29 cellular contexts compared by ENCODE assay signal in genomic region chr7:45564886-45565455, GRCh38. TPM values are rescaled to one million over a fixed set of nuclear protein-coding genes. Genes with fewer than 3 reads are reported as not detected.
A peak's percentile ranks its signal among the peaks of the same experiment; 100 is the strongest.
DNase-seq lines count a peak whose midpoint lies in the region; ATAC-seq and TF ChIP-seq lines count a peak whose summit lies in the region.
"Had no signal": no experiment of that assay in that cellular context is flagged by ENCODE, and none has a peak within 500 bp of the region (broad histone marks: within the 10 kb centered on the region; RNA-seq: fewer than 3 reads in every experiment).

No MANE protein-coding gene starts in this region.

- ATAC-seq in left ventricle myocardium superior (no peak), HG02763 (IDR thresholded peaks at IDR 0.05; ENCODE audit: unreplicated experiment) (no peak), GM19467 (IDR thresholded peaks at IDR 0.05; ENCODE audit: unreplicated experiment) (no peak)
- ATAC-seq: activated CD8-positive, alpha-beta memory T cell treated with anti-CD3 and anti-CD28 coated beads, Interleukin-2, amount 10 ng/mL, durations not matched to agents 7 days and 5 days; mucosa of descending colon; Panc1; right lobe of liver; stimulated activated naive B cell treated with anti-CD40 and anti-IgM and Interleukin-4, amounts not matched to agents 10 μg/mL and 1 μg/mL and 100 μg/mL, for 72 hours had no signal

- H3K27me3 Mint-ChIP-seq in brain = peaks cover 19% of the 10 kb centered on the region
- peaks cover 5% of the 10 kb centered on the region for H3K27me3 Mint-ChIP-seq in activated CD4-positive, alpha-beta memory T cell treated with anti-CD3 and anti-CD28 coated beads for 36 hours
- H3K27me3 Mint-ChIP-seq: activated CD4-positive, alpha-beta T cell treated with anti-CD3 and anti-CD28 coated beads, Interleukin-2, amount 10 ng/mL, durations not matched to agents 7 days and 5 days had no signal

- intact Hi-C loops in left ventricle myocardium superior (cut with micrococcal nuclease) = no loop called here
- intact Hi-C loops in activated CD4-positive, alpha-beta memory T cell treated with anti-CD3 and anti-CD28 coated beads for 36 hours (cut with micrococcal nuclease) = no loop called here

- no peaks in the 10 kb centered on the region for H3K27me3 ChIP-seq in cardiac muscle cell
- H3K27me3 ChIP-seq: right lobe of liver, testis had no signal

- H3K4me3 ChIP-seq in cardiac muscle cell = no peak overlapping the region
- H3K4me3 ChIP-seq: mucosa of descending colon, right lobe of liver, testis had no signal

- no peaks in the 10 kb centered on the region for H3K9me3 ChIP-seq in cardiac muscle cell (ENCODE audit: low read depth)
- H3K9me3 ChIP-seq: mucosa of descending colon, right lobe of liver, testis had no signal

- CTCF ChIA-PET in activated CD4-positive, alpha-beta memory T cell treated with anti-CD3 and anti-CD28 coated beads for 36 hours (lab: Charles Lee) = no interaction called here

- DNase-seq in cardiac muscle cell (ENCODE audit: low read depth in 1 of 2, low spot score in 1 of 2) = no peak
- no peak for DNase-seq in left ventricle myocardium superior
- DNase-seq in iPS-NIHi7 (ENCODE audit: extremely low spot score) = peak; percentile 5
- DNase-seq in activated CD4-positive, alpha-beta memory T cell treated with anti-CD3 and anti-CD28 coated beads for 36 hours = no peak
- DNase-seq: 8988T; activated CD4-positive, alpha-beta T cell treated with anti-CD3 and anti-CD28 coated beads, Interleukin-2, amount 10 ng/mL, durations not matched to agents 7 days and 5 days; activated CD8-positive, alpha-beta memory T cell treated with anti-CD3 and anti-CD28 coated beads, Interleukin-2, amount 10 ng/mL, durations not matched to agents 7 days and 5 days; activated naive CD4-positive, alpha-beta T cell treated with anti-CD3 and anti-CD28 coated beads, Interleukin-2, amount 10 ng/mL, durations not matched to agents 7 days and 5 days; amniotic stem cell; CD8-positive, alpha-beta memory T cell; DMS 273 treated with DMSO at 0.1 percent for 48 hours; EL; mucosa of descending colon; NCI-H1048; NCI-H187; right lobe of liver; stimulated activated CD4-positive, alpha-beta T cell treated with anti-CD3 and anti-CD28 coated beads, Interleukin-4, amount 100 ng/mL, for 24 hours; stimulated activated naive B cell treated with anti-CD40 and anti-IgM and Interleukin-4, amounts not matched to agents 10 μg/mL and 1 μg/mL and 100 μg/mL, for 72 hours; SW 1271; T-helper 9 cell; testis had no signal

- peak overlapping the region in 4 of 5 experiments; percentile 25 to 57 (median 54) for H3K4me3 Mint-ChIP-seq in brain
- no peak overlapping the region for H3K4me3 Mint-ChIP-seq in activated CD4-positive, alpha-beta memory T cell treated with anti-CD3 and anti-CD28 coated beads for 36 hours
- H3K4me3 Mint-ChIP-seq: activated CD4-positive, alpha-beta T cell treated with anti-CD3 and anti-CD28 coated beads, Interleukin-2, amount 10 ng/mL, durations not matched to agents 7 days and 5 days; activated CD8-positive, alpha-beta memory T cell treated with anti-CD3 and anti-CD28 coated beads, Interleukin-2, amount 10 ng/mL, durations not matched to agents 7 days and 5 days; activated naive CD4-positive, alpha-beta T cell treated with anti-CD3 and anti-CD28 coated beads, Interleukin-2, amount 10 ng/mL, durations not matched to agents 7 days and 5 days; CD8-positive, alpha-beta memory T cell; dendritic cell treated with granulocyte-macrophage colony-stimulating factor and Interleukin-4, amounts not matched to agents 40 ng/mL and 50 ng/mL, for 4 days; IgD-negative memory B cell; stimulated activated naive B cell treated with anti-CD40 and anti-IgM and Interleukin-4, amounts not matched to agents 10 μg/mL and 1 μg/mL and 100 μg/mL, for 72 hours had no signal

- peaks cover 0 to 6% (median 4%) of the 10 kb centered on the region in 5 experiments for H3K9me3 Mint-ChIP-seq in brain
- H3K9me3 Mint-ChIP-seq in activated CD4-positive, alpha-beta memory T cell treated with anti-CD3 and anti-CD28 coated beads for 36 hours = peaks cover 2% of the 10 kb centered on the region

- no peak for TF ChIP-seq CTCF in cardiac muscle cell (IDR thresholded peaks at IDR 0.05; ENCODE audit: low read depth, low read length)
- TF ChIP-seq CTCF in brain (conservative IDR thresholded peaks at IDR 0.05) = no peak

- H3K27ac ChIP-seq in cardiac muscle cell (peak overlapping the region; percentile 77), temporal lobe (ENCODE audit: low read depth, low read length) (peak overlapping the region; percentile 52)
- H3K27ac ChIP-seq: right lobe of liver, testis, VCaP had no signal

- peak overlapping the region in 3 of 5 experiments; percentile 67 to 89 (median 71) for H3K27ac Mint-ChIP-seq in brain
- no peak overlapping the region for H3K27ac Mint-ChIP-seq in activated CD4-positive, alpha-beta memory T cell treated with anti-CD3 and anti-CD28 coated beads for 36 hours
- H3K27ac Mint-ChIP-seq: activated CD4-positive, alpha-beta T cell treated with anti-CD3 and anti-CD28 coated beads, Interleukin-2, amount 10 ng/mL, durations not matched to agents 7 days and 5 days; activated CD8-positive, alpha-beta memory T cell treated with anti-CD3 and anti-CD28 coated beads, Interleukin-2, amount 10 ng/mL, durations not matched to agents 7 days and 5 days; activated naive CD4-positive, alpha-beta T cell treated with anti-CD3 and anti-CD28 coated beads, Interleukin-2, amount 10 ng/mL, durations not matched to agents 7 days and 5 days; CD8-positive, alpha-beta memory T cell; dendritic cell treated with granulocyte-macrophage colony-stimulating factor and Interleukin-4, amounts not matched to agents 40 ng/mL and 50 ng/mL, for 4 days; IgD-negative memory B cell; stimulated activated naive B cell treated with anti-CD40 and anti-IgM and Interleukin-4, amounts not matched to agents 10 μg/mL and 1 μg/mL and 100 μg/mL, for 72 hours had no signal

- H3K4me1 ChIP-seq in cardiac muscle cell (ENCODE audit: low read depth) = peaks cover 28% of the 10 kb centered on the region
- H3K4me1 ChIP-seq: right lobe of liver had no signal

- peaks cover 38% of the 10 kb centered on the region for H3K4me1 Mint-ChIP-seq in brain
- no peaks in the 10 kb centered on the region for H3K4me1 Mint-ChIP-seq in activated CD4-positive, alpha-beta memory T cell treated with anti-CD3 and anti-CD28 coated beads for 36 hours (ENCODE audit: low read depth)
- H3K4me1 Mint-ChIP-seq: activated CD4-positive, alpha-beta T cell treated with anti-CD3 and anti-CD28 coated beads, Interleukin-2, amount 10 ng/mL, durations not matched to agents 7 days and 5 days; activated CD8-positive, alpha-beta memory T cell treated with anti-CD3 and anti-CD28 coated beads, Interleukin-2, amount 10 ng/mL, durations not matched to agents 7 days and 5 days; activated naive CD4-positive, alpha-beta T cell treated with anti-CD3 and anti-CD28 coated beads, Interleukin-2, amount 10 ng/mL, durations not matched to agents 7 days and 5 days; CD8-positive, alpha-beta memory T cell; IgD-negative memory B cell; stimulated activated naive B cell treated with anti-CD40 and anti-IgM and Interleukin-4, amounts not matched to agents 10 μg/mL and 1 μg/mL and 100 μg/mL, for 72 hours had no signal

- H3K36me3 Mint-ChIP-seq in brain = no peaks in the 10 kb centered on the region
- H3K36me3 Mint-ChIP-seq in activated CD4-positive, alpha-beta memory T cell treated with anti-CD3 and anti-CD28 coated beads for 36 hours = no peaks in the 10 kb centered on the region
- H3K36me3 Mint-ChIP-seq: activated CD8-positive, alpha-beta memory T cell treated with anti-CD3 and anti-CD28 coated beads, Interleukin-2, amount 10 ng/mL, durations not matched to agents 7 days and 5 days; activated naive CD4-positive, alpha-beta T cell treated with anti-CD3 and anti-CD28 coated beads, Interleukin-2, amount 10 ng/mL, durations not matched to agents 7 days and 5 days; CD8-positive, alpha-beta memory T cell; IgD-negative memory B cell had no signal

- POLR2A ChIA-PET in activated CD4-positive, alpha-beta memory T cell treated with anti-CD3 and anti-CD28 coated beads for 36 hours (lab: Charles Lee) = interaction anchor here (1.0 kb wide), 1 partner anchor 9 kb away, joined by 3 read pairs; no protein-coding TSS in a partner anchor

- H3K36me3 ChIP-seq in cardiac muscle cell = no peaks in the 10 kb centered on the region
- H3K36me3 ChIP-seq: right lobe of liver had no signal

RNA-seq across cellular contexts. Expression of gene ADCY1, which starts 9.2 kb away (rescaled TPM):
- 12.6 and 22.9 TPM in 2 replicates for total RNA-seq in cardiac muscle cell
- polyA plus RNA-seq in cardiac muscle cell = 15.6 and 21.2 TPM in 2 replicates
- total RNA-seq in left ventricle myocardium superior = 8.9 TPM
- 25.1 TPM for polyA plus RNA-seq in brain (ENCODE audit: insufficient read depth, low read depth, low replicate concordance)
- total RNA-seq in temporal lobe = 193 TPM
- total RNA-seq in activated CD4-positive, alpha-beta memory T cell treated with anti-CD3 and anti-CD28 coated beads for 36 hours = under 1 TPM; 0.57 to 0.58 TPM
- polyA plus RNA-seq: CD8-positive, alpha-beta memory T cell had no signal
